ENCODE assay signal across 17 cellular contexts in the genomic region with DNA sequence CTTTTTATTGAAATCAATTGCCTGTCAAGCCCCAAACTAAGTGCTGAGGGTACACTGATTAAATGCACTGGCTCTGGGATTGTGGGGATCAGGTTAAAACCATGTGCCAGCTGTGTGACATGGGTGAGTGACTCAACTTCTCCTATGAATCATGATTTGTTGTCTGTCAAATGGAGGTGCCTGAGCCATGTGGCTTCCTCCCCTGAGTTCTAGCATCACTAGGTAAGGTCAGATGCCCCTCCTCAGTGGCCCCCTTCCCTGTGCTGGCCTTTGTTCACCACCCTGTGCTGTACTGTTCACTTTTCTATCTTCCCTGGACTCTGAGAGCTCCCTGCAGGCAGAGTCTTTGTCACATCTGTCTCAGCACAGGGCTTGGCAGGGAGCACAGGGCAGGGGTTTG. TPM values are rescaled to one million over a fixed set of nuclear protein-coding genes. Genes with fewer than 3 reads are reported as not detected.
DNase-seq lines count a peak whose midpoint lies in the region; ATAC-seq and TF ChIP-seq lines count a peak whose summit lies in the region.
"Had no signal": no experiment of that assay in that cellular context is flagged by ENCODE, and none has a peak within 500 bp of the region (broad histone marks: within the 10 kb centered on the region; RNA-seq: fewer than 3 reads in every experiment).

No MANE protein-coding gene starts in this region.

- H3K27me3 ChIP-seq in GM23248 (replicated peaks; ENCODE audit: insufficient read depth): no peaks in the 10 kb centered on the region
- H3K27me3 ChIP-seq in PC-9 (ENCODE audit: insufficient read depth, low read depth): peaks cover 91% of the 10 kb centered on the region
- no peaks in the 10 kb centered on the region for H3K27me3 ChIP-seq in BE2C
- H3K27me3 ChIP-seq: ascending aorta, dorsolateral prefrontal cortex, testis had no signal

- H3K9me3 ChIP-seq in GM23248 (ENCODE audit: low read depth) (no peaks in the 10 kb centered on the region), PC-9 (ENCODE audit: insufficient read depth, low read depth) (no peaks in the 10 kb centered on the region), BE2C (no peaks in the 10 kb centered on the region)
- H3K9me3 ChIP-seq: ascending aorta, psoas muscle, testis had no signal

- H3K36me3 Mint-ChIP-seq in activated CD8-positive, alpha-beta memory T cell treated with anti-CD3 and anti-CD28 coated beads, Interleukin-2, amount 10 ng/mL, durations not matched to agents 7 days and 5 days: no peaks in the 10 kb centered on the region
- peaks cover 9% of the 10 kb centered on the region for H3K36me3 Mint-ChIP-seq in glutamatergic neuron (ENCODE audit: unreplicated experiment)
- H3K36me3 Mint-ChIP-seq: CD4-positive, alpha-beta memory T cell had no signal

- H2AFZ ChIP-seq in GM23248 (no peak overlapping the region), PC-9 (no peak overlapping the region)

- H3K36me3 ChIP-seq in GM23248 (ENCODE audit: low read depth) (no peaks in the 10 kb centered on the region), PC-9 (ENCODE audit: low read depth) (no peaks in the 10 kb centered on the region), BE2C (no peaks in the 10 kb centered on the region)
- H3K36me3 ChIP-seq: ascending aorta had no signal

- no TSS peak for BruUV-seq in PC-9 (replicated peaks; lab: Mats Ljungman, UMichigan)

- peaks cover 43% of the 10 kb centered on the region for H3K4me1 Mint-ChIP-seq in activated CD8-positive, alpha-beta memory T cell treated with anti-CD3 and anti-CD28 coated beads, Interleukin-2, amount 10 ng/mL, durations not matched to agents 7 days and 5 days
- H3K4me1 Mint-ChIP-seq in glutamatergic neuron (ENCODE audit: low read depth, unreplicated experiment): peaks cover 44% of the 10 kb centered on the region

- H3K4me1 ChIP-seq in GM23248 (ENCODE audit: insufficient read depth) (no peaks in the 10 kb centered on the region), PC-9 (replicated peaks; ENCODE audit: insufficient read depth) (no peaks in the 10 kb centered on the region), BE2C (no peaks in the 10 kb centered on the region)
- H3K4me1 ChIP-seq: ascending aorta, testis had no signal

- H3K79me2 ChIP-seq in GM23248 (ENCODE audit: insufficient read depth): no peaks in the 10 kb centered on the region
- no peaks in the 10 kb centered on the region for H3K79me2 ChIP-seq in PC-9 (ENCODE audit: low read depth)

- H3K9me3 Mint-ChIP-seq in activated CD8-positive, alpha-beta memory T cell treated with anti-CD3 and anti-CD28 coated beads, Interleukin-2, amount 10 ng/mL, durations not matched to agents 7 days and 5 days (ENCODE audit: low read depth): peaks cover 2% of the 10 kb centered on the region
- H3K9me3 Mint-ChIP-seq in glutamatergic neuron (ENCODE audit: unreplicated experiment): peaks cover 2% of the 10 kb centered on the region

- intact Hi-C loops in PC-9 (cut with micrococcal nuclease; ENCODE audit: unreplicated experiment): no loop called here

- no peak overlapping the region for H3K4me3 ChIP-seq in GM23248
- H3K4me3 ChIP-seq in PC-9: no peak overlapping the region
- H3K4me3 ChIP-seq in BE2C (ENCODE audit: low read depth, low read length): no peak overlapping the region
- H3K4me3 ChIP-seq: ascending aorta, dorsolateral prefrontal cortex, psoas muscle, testis had no signal

- CTCF ChIA-PET in activated CD8-positive, alpha-beta memory T cell treated with anti-CD3 and anti-CD28 coated beads, Interleukin-2, amount 10 ng/mL, durations not matched to agents 7 days and 5 days (lab: Charles Lee): interaction anchor here (0.9 to 1.4 kb wide), 2 partner anchors 55 to 190 kb away, joined by 3 read pairs; no protein-coding TSS in a partner anchor
- CTCF ChIA-PET in PC-9 (lab: Charles Lee): no interaction called here

- no peaks in the 10 kb centered on the region for H3F3A ChIP-seq in GM23248 (ENCODE audit: insufficient read depth)
- no peaks in the 10 kb centered on the region for H3F3A ChIP-seq in PC-9 (ENCODE audit: insufficient read depth, low read depth)

- POLR2A ChIA-PET in PC-9 (lab: Charles Lee; ENCODE audit: unreplicated experiment): no interaction called here

- in situ Hi-C loops in GM23248 (cut with MboI): no loop called here

- H3K27ac ChIP-seq in GM23248: no peak overlapping the region
- H3K27ac ChIP-seq in PC-9: no peak overlapping the region
- H3K27ac ChIP-seq: ascending aorta, psoas muscle, testis had no signal

- no peak overlapping the region for H3K9ac ChIP-seq in GM23248

- H3K27me3 Mint-ChIP-seq in activated CD8-positive, alpha-beta memory T cell treated with anti-CD3 and anti-CD28 coated beads, Interleukin-2, amount 10 ng/mL, durations not matched to agents 7 days and 5 days: peaks cover 18% of the 10 kb centered on the region
- peaks cover 2% of the 10 kb centered on the region for H3K27me3 Mint-ChIP-seq in glutamatergic neuron (ENCODE audit: unreplicated experiment)

- no peaks in the 10 kb centered on the region for H3K9me2 ChIP-seq in GM23248 (ENCODE audit: insufficient read depth)
- no peaks in the 10 kb centered on the region for H3K9me2 ChIP-seq in PC-9 (ENCODE audit: insufficient read depth)

- H4K20me1 ChIP-seq in GM23248 (ENCODE audit: insufficient read depth) (no peaks in the 10 kb centered on the region), PC-9 (ENCODE audit: insufficient read depth) (no peaks in the 10 kb centered on the region)

- H3K4me3 Mint-ChIP-seq in activated CD8-positive, alpha-beta memory T cell treated with anti-CD3 and anti-CD28 coated beads, Interleukin-2, amount 10 ng/mL, durations not matched to agents 7 days and 5 days: no peak overlapping the region
- H3K4me3 Mint-ChIP-seq in glutamatergic neuron (ENCODE audit: unreplicated experiment): peak overlapping the region; percentile 32

- H3K4me2 ChIP-seq in GM23248 (ENCODE audit: unreplicated experiment): no peak overlapping the region
- no peak overlapping the region for H3K4me2 ChIP-seq in PC-9

- DNase-seq in A172 (ENCODE audit: low spot score) (peak; percentile 40), HCEC 1CT (peak; percentile 10), glutamatergic neuron (no peak), GM23248 (no peak), PC-9 (no peak), NCI-H69 (lab: John Stamatoyannopoulos, UW) (no peak), BE2C (no peak)
- peak; percentile 53 for DNase-seq in activated CD8-positive, alpha-beta memory T cell treated with anti-CD3 and anti-CD28 coated beads, Interleukin-2, amount 10 ng/mL, durations not matched to agents 7 days and 5 days
- DNase-seq: CD4-positive, alpha-beta memory T cell; foreskin fibroblast; GDM1; NCI-H1417 treated with DMSO at 0.1 percent for 48 hours; psoas muscle; testis had no signal

- peak; percentile 50 for ATAC-seq in activated CD8-positive, alpha-beta memory T cell treated with anti-CD3 and anti-CD28 coated beads, Interleukin-2, amount 10 ng/mL, durations not matched to agents 7 days and 5 days
- ATAC-seq: psoas muscle had no signal

- H3K27ac Mint-ChIP-seq in activated CD8-positive, alpha-beta memory T cell treated with anti-CD3 and anti-CD28 coated beads, Interleukin-2, amount 10 ng/mL, durations not matched to agents 7 days and 5 days: no peak overlapping the region
- no peak overlapping the region for H3K27ac Mint-ChIP-seq in glutamatergic neuron (ENCODE audit: unreplicated experiment)

- TF ChIP-seq CTCF in glutamatergic neuron (IDR thresholded peaks at IDR 0.05; ENCODE audit: partially characterized antibody, unreplicated experiment): no peak
- TF ChIP-seq CTCF in PC-9 (conservative IDR thresholded peaks at IDR 0.05): no peak
- no peak for TF ChIP-seq CTCF in BE2C (IDR thresholded peaks at IDR 0.05; ENCODE audit: low read depth, low read length)

RNA-seq across cellular contexts. Expression of gene ATP2B2, which starts 43.6 kb away (rescaled TPM):
- total RNA-seq in A172 (2014; rRNA removed; shearing (Covaris generic)): 0.12 and 0.50 TPM in 2 replicates
- not detected for total RNA-seq in activated CD8-positive, alpha-beta memory T cell treated with anti-CD3 and anti-CD28 coated beads, Interleukin-2, amount 10 ng/mL, durations not matched to agents 7 days and 5 days
- total RNA-seq in glutamatergic neuron (ENCODE audit: unreplicated experiment): 31.2 TPM
- total RNA-seq in GM23248 (2014; rRNA removed; shearing (Covaris generic)): not detected in 2 replicates
- polyA plus RNA-seq in GM23248 (2016; fragmentation: Nextera tagmentation; extraction: Ambion mirVana): not detected in 2 replicates
- total RNA-seq in PC-9 (2021): not detected in 2 replicates
- polyA plus RNA-seq in BE2C (2012; ENCODE audit: insufficient read depth, insufficient read length, low read depth): 1.2 TPM
- total RNA-seq: ascending aorta; CD4-positive, alpha-beta memory T cell; HT-29 had no signal
- polyA plus RNA-seq: CD4-positive, alpha-beta memory T cell had no signal

Comparison
In these comparisons a context has a peak if more than half of its experiments do, and no peak if none do; other contexts are left out.
1. DNase-seq: peak in A172 (single experiment), HCEC 1CT (single experiment) and activated CD8-positive, alpha-beta memory T cell treated with anti-CD3 and anti-CD28 coated beads, Interleukin-2, amount 10 ng/mL, durations not matched to agents 7 days and 5 days (single experiment); none in glutamatergic neuron (single experiment), GM23248 (single experiment), PC-9 (0 of 2), NCI-H69 (single experiment) and BE2C (single experiment).
2. RNA of gene ATP2B2, which starts 43.6 kb away (total RNA-seq): 31.2 TPM in glutamatergic neuron (single experiment); 0.12 to 0.50 TPM in A172, not detected in activated CD8-positive, alpha-beta memory T cell treated with anti-CD3 and anti-CD28 coated beads, Interleukin-2, amount 10 ng/mL, durations not matched to agents 7 days and 5 days, not detected in GM23248 and not detected in PC-9; every median in the first group is over 10 times any median in the second.